ENCODE assay signal across 13 cellular contexts in the genomic region with DNA sequence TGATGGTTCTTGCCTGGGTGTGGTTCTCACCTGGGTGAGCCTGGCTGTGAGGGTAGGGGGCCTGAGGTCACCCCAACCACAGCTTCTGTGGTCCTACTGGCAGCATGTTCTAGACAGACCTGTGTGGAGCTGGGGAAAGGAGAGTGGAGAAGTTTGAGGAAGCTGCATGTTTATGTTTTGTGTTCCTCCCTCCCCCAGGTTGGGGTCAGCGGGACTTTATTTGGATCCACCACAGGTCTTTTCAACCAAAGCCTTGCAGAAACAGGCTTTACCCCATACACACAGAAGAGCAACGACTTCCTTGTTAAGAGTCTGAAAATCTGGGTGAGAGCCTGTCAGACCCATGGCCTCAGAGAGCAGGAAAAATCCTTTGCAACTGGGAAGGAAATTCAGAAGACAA. TPM values are rescaled to one million over a fixed set of nuclear protein-coding genes. Genes with fewer than 3 reads are reported as not detected.
DNase-seq lines count a peak whose midpoint lies in the region; ATAC-seq and TF ChIP-seq lines count a peak whose summit lies in the region.
"Had no signal": no experiment of that assay in that cellular context is flagged by ENCODE, and none has a peak within 500 bp of the region (broad histone marks: within the 10 kb centered on the region; RNA-seq: fewer than 3 reads in every experiment).

No MANE protein-coding gene starts in this region.

- DNase-seq in NT2/D1 (ENCODE audit: low read depth, low spot score) (no peak), thoracic aorta (ENCODE audit: low spot score) (no peak), NAMALWA (ENCODE audit: low spot score) (no peak)
- DNase-seq in effector memory CD8-positive, alpha-beta T cell = no peak
- DNase-seq in stimulated activated naive CD4-positive, alpha-beta T cell treated with Interleukin-2 at 50 U/mL for 16 hours (lab: John Stamatoyannopoulos, UW) = no peak
- DNase-seq: activated CD4-positive, alpha-beta memory T cell treated with anti-CD3 and anti-CD28 coated beads for 36 hours; activated naive CD4-positive, alpha-beta T cell treated with anti-CD3 and anti-CD28 coated beads, Interleukin-2, amount 50 U/mL, for 16 hours; CD4-positive, alpha-beta T cell; cortex of kidney; PC-3 had no signal

- no peak for ATAC-seq in effector memory CD8-positive, alpha-beta T cell (replicated peaks)
- ATAC-seq in thoracic aorta (ENCODE audit: insufficient number of reproducible peaks, low FRiP score, low read depth) (no peak), GM18517 (IDR thresholded peaks at IDR 0.05; ENCODE audit: unreplicated experiment) (no peak)
- ATAC-seq: K562, PC-3 had no signal

- H3K27ac Mint-ChIP-seq in effector memory CD8-positive, alpha-beta T cell = peak overlapping the region; percentile 3 to 27
- H3K27ac Mint-ChIP-seq: activated CD4-positive, alpha-beta memory T cell treated with anti-CD3 and anti-CD28 coated beads for 36 hours; CD4-positive, alpha-beta T cell had no signal

- no peak for TF ChIP-seq CTCF in thoracic aorta (IDR thresholded peaks at IDR 0.05)

- H3K4me3 Mint-ChIP-seq in effector memory CD8-positive, alpha-beta T cell = no peak overlapping the region
- H3K4me3 Mint-ChIP-seq: activated CD4-positive, alpha-beta memory T cell treated with anti-CD3 and anti-CD28 coated beads for 36 hours; CD4-positive, alpha-beta T cell had no signal

- H3K4me1 ChIP-seq in NT2/D1 (ENCODE audit: insufficient read depth, insufficient read length) (peaks cover 58% of the 10 kb centered on the region), mucosa of stomach (ENCODE audit: control insufficient read depth, insufficient read depth, low read length) (peaks cover 61% of the 10 kb centered on the region), thoracic aorta (ENCODE audit: control insufficient read depth in 1 of 2, low read depth in 2 of 2) (peaks cover 57 to 94% of the 10 kb centered on the region in 2 donors)

- no peaks in the 10 kb centered on the region for H3K27me3 ChIP-seq in NT2/D1 (ENCODE audit: insufficient read depth, insufficient read length)
- no peaks in the 10 kb centered on the region for H3K27me3 ChIP-seq in mucosa of stomach (ENCODE audit: control insufficient read depth, insufficient read depth, low read length)
- no peaks in the 10 kb centered on the region for H3K27me3 ChIP-seq in thoracic aorta (replicated peaks; ENCODE audit: insufficient read depth)

- H3K9me3 Mint-ChIP-seq in effector memory CD8-positive, alpha-beta T cell = no peaks in the 10 kb centered on the region
- H3K9me3 Mint-ChIP-seq: activated CD4-positive, alpha-beta memory T cell treated with anti-CD3 and anti-CD28 coated beads for 36 hours; CD4-positive, alpha-beta T cell had no signal

- H3K27ac ChIP-seq in thoracic aorta = peak overlapping the region; percentile 72 to 97

- peak overlapping the region; percentile 24 for H3K9ac ChIP-seq in NT2/D1 (ENCODE audit: insufficient read length, low read depth)
- H3K9ac ChIP-seq in mucosa of stomach (ENCODE audit: low read length) = peak overlapping the region; percentile 54

- H3K36me3 Mint-ChIP-seq in effector memory CD8-positive, alpha-beta T cell (ENCODE audit: insufficient read depth) = peaks cover 3% of the 10 kb centered on the region
- H3K36me3 Mint-ChIP-seq: activated CD4-positive, alpha-beta memory T cell treated with anti-CD3 and anti-CD28 coated beads for 36 hours had no signal

- H3K4me3 ChIP-seq in NT2/D1 (ENCODE audit: insufficient read length, low read depth) (no peak overlapping the region), mucosa of stomach (ENCODE audit: low read length) (no peak overlapping the region), thoracic aorta (peak overlapping the region; percentile 37)
- H3K4me3 ChIP-seq: K562 had no signal

- H3K27me3 Mint-ChIP-seq in effector memory CD8-positive, alpha-beta T cell = peaks cover 28 to 81% of the 10 kb centered on the region in 2 donors

- H3K9me3 ChIP-seq in NT2/D1 (ENCODE audit: insufficient read depth, low read length) = no peaks in the 10 kb centered on the region
- H3K9me3 ChIP-seq in mucosa of stomach (ENCODE audit: control insufficient read depth, low read length) = no peaks in the 10 kb centered on the region
- H3K9me3 ChIP-seq in thoracic aorta = no peaks in the 10 kb centered on the region

- H3K36me3 ChIP-seq in NT2/D1 (ENCODE audit: insufficient read depth, insufficient read length, low read length) (peaks cover 76% of the 10 kb centered on the region), mucosa of stomach (ENCODE audit: control insufficient read depth, insufficient read depth, low read length) (no peaks in the 10 kb centered on the region), thoracic aorta (no peaks in the 10 kb centered on the region)

- H3K4me1 Mint-ChIP-seq in effector memory CD8-positive, alpha-beta T cell (ENCODE audit: low read depth in 2 of 2) = peaks cover 6 to 11% of the 10 kb centered on the region in 2 donors

RNA-seq across cellular contexts. Expression of gene CD9, which starts 5.6 kb away (rescaled TPM):
- 100 to 1,000 TPM; 249 to 300 TPM for total RNA-seq in thoracic aorta
